ENCODE assay signal across 1 cellular context in genomic region chr18:29749699-29750098, GRCh38.
TF ChIP-seq lines count a peak whose summit lies in the region.

No MANE protein-coding gene starts in this region.

TF ChIP-seq in HepG2, 621 proteins besides CTCF, POLR2A, EP300 and RAD21 (continued from another document):
- TF ChIP-seq ZNF646 (CRISPR knock-in tag; IDR thresholded peaks at IDR 0.05) = no peak
- no peak for TF ChIP-seq PLSCR1 (CRISPR knock-in tag; IDR thresholded peaks at IDR 0.05; ENCODE audit: borderline replicate concordance)
- no peak for TF ChIP-seq MED13 (CRISPR knock-in tag; IDR thresholded peaks at IDR 0.05)
- no peak for TF ChIP-seq DNMT3B (CRISPR knock-in tag; conservative IDR thresholded peaks at IDR 0.05)
- TF ChIP-seq ZFP82 (CRISPR knock-in tag; IDR thresholded peaks at IDR 0.05; ENCODE audit: borderline replicate concordance) = no peak
- TF ChIP-seq ZNF317 (CRISPR knock-in tag; IDR thresholded peaks at IDR 0.05) = no peak
- TF ChIP-seq AGO2 (optimal IDR thresholded peaks at IDR 0.05; ENCODE audit: low read depth, low read length) = no peak
- TF ChIP-seq AGO1 (IDR thresholded peaks at IDR 0.05; ENCODE audit: low read depth, low read length, poor library complexity, severe bottlenecking) = no peak
- no peak for TF ChIP-seq ZNF703 (CRISPR knock-in tag; IDR thresholded peaks at IDR 0.05; ENCODE audit: borderline replicate concordance)
- no peak for TF ChIP-seq NR2F2 (IDR thresholded peaks at IDR 0.05; ENCODE audit: borderline replicate concordance, low read depth)
- TF ChIP-seq KDM1A (CRISPR knock-in tag; IDR thresholded peaks at IDR 0.05) = no peak
- TF ChIP-seq DR1 (CRISPR knock-in tag; IDR thresholded peaks at IDR 0.05) = no peak
- TF ChIP-seq ZNF670 (CRISPR knock-in tag; IDR thresholded peaks at IDR 0.05; ENCODE audit: borderline replicate concordance) = no peak
- TF ChIP-seq ELF3 (CRISPR knock-in tag; IDR thresholded peaks at IDR 0.05) = no peak
- no peak for TF ChIP-seq ZMYM2 (CRISPR knock-in tag; IDR thresholded peaks at IDR 0.05)
- TF ChIP-seq ZBTB49 (CRISPR knock-in tag; IDR thresholded peaks at IDR 0.05; ENCODE audit: borderline replicate concordance) = no peak
- no peak for TF ChIP-seq SRSF1 (optimal IDR thresholded peaks at IDR 0.05; ENCODE audit: low read depth, low read length)
- no peak for TF ChIP-seq HNRNPH1 (optimal IDR thresholded peaks at IDR 0.05; ENCODE audit: low read depth, low read length)
